ENCODE assay signal across 1 cellular context in genomic region chr10:92692697-92693533, GRCh38.
TF ChIP-seq lines count a peak whose summit lies in the region.

No MANE protein-coding gene starts in this region.

TF ChIP-seq in HEK293, 187 proteins besides CTCF, POLR2A, EP300 and RAD21 (continued from another document):
- TF ChIP-seq ZNF280C (tag by site-specific recombination; IDR thresholded peaks at IDR 0.05) (no peak), PATZ1 (tag by site-specific recombination; IDR thresholded peaks at IDR 0.05) (no peak), ZNF354C (tag by site-specific recombination; IDR thresholded peaks at IDR 0.05; ENCODE audit: borderline replicate concordance, low read depth) (no peak), ZNF366 (tag by site-specific recombination; conservative IDR thresholded peaks at IDR 0.05) (0 out of 2 replicates have a peak, but pooled peaks have one; percentile 24), ZNF169 (tag by site-specific recombination; IDR thresholded peaks at IDR 0.05) (no peak), BCL6B (tag by site-specific recombination; IDR thresholded peaks at IDR 0.05) (no peak), RBAK (tag by site-specific recombination; IDR thresholded peaks at IDR 0.05) (no peak), ZBTB17 (tag by site-specific recombination; IDR thresholded peaks at IDR 0.05) (no peak), PRDM6 (tag by site-specific recombination; IDR thresholded peaks at IDR 0.05) (peak; percentile 87)
